In the genomic region with DNA sequence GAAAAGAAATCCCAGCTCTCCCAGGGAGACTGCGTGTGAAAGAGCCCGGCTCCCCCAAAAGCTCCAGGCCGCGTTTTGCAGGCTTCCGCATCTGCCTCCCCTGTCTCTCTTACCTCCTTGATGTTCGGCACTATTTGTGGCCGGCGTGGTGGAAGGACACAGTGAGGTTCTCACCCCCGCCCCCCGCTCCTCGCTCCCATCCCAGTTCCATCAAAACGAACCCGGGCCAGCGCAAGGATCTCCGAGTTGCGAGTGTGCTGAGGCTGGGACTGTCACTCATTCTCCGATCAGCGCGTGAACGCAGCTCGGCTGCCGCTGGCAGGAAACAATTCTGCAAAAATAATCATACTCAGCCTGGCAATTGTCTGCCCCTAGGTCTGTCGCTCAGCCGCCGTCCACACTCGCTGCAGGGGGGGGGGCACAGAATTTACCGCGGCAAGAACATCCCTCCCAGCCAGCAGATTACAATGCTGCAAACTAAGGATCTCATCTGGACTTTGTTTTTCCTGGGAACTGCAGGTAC, we compare ENCODE assay signal across 8 cellular contexts. TPM values are rescaled to one million over a fixed set of nuclear protein-coding genes. Genes with fewer than 3 reads are reported as not detected.
A peak's percentile ranks its signal among the peaks of the same experiment; 100 is the strongest.
DNase-seq lines count a peak whose midpoint lies in the region; ATAC-seq and TF ChIP-seq lines count a peak whose summit lies in the region.

A gene (plus strand): TSS at position 275 of the 523 bp plus-strand sequence.

- no peak for TF ChIP-seq CTCF in CD8-positive, alpha-beta T cell (IDR thresholded peaks at IDR 0.05)
- TF ChIP-seq CTCF in IMR-90 (conservative IDR thresholded peaks at IDR 0.05; ENCODE audit: low read depth, low read length) (no peak), body of pancreas (IDR thresholded peaks at IDR 0.05) (no peak), psoas muscle (IDR thresholded peaks at IDR 0.05) (no peak)

- no peaks in the 10 kb centered on the region for H4K20me1 ChIP-seq in IMR-90 (ENCODE audit: insufficient read depth, low read length)

- no peaks in the 10 kb centered on the region for H3K9me3 Mint-ChIP-seq in CD8-positive, alpha-beta T cell

- H4K8ac ChIP-seq in IMR-90 (ENCODE audit: low read depth in 2 of 2, low read length in 2 of 2), result no peak within 1 kb of the TSS

- H2AK9ac ChIP-seq in IMR-90 (replicated peaks; ENCODE audit: low read depth, low read length, poor library complexity), result peak within 1 kb of the TSS; percentile 71

- H2BK120ac ChIP-seq in IMR-90 (ENCODE audit: low read depth, low read length), result no peak within 1 kb of the TSS

- intact Hi-C loops in CD8-positive, alpha-beta T cell (cut with DNase I, micrococcal nuclease), result no loop called here
- intact Hi-C loops in IMR-90 (cut with micrococcal nuclease), result loop anchor here (10.0 kb wide), 1 partner anchor 666 kb away; no protein-coding TSS in a partner anchor
- intact Hi-C loops in body of pancreas (cut with DNase I), result no loop called here
- intact Hi-C loops in psoas muscle (cut with DNase I), result loop anchor here in 1 of 2 donors (10.0 kb wide), 2 partner anchors 324 to 376 kb away; no protein-coding TSS in a partner anchor

- no peak within 1 kb of the TSS for H3K23ac ChIP-seq in IMR-90 (ENCODE audit: low read depth, low read length)

- no peak for TF ChIP-seq RAD21 in IMR-90 (IDR thresholded peaks at IDR 0.05; ENCODE audit: low read length)

- no peak within 1 kb of the TSS for H3K4ac ChIP-seq in IMR-90 (ENCODE audit: low read depth, low read length)

- POLR2A ChIA-PET in CD8-positive, alpha-beta T cell (lab: Charles Lee), result no interaction called here
- POLR2A ChIA-PET in IMR-90 (lab: Charles Lee; ENCODE audit: unreplicated experiment), result no interaction called here

- H3K4me3 Mint-ChIP-seq in CD8-positive, alpha-beta T cell, result peak within 1 kb of the TSS; percentile 82

- H3K4me2 ChIP-seq in IMR-90 (ENCODE audit: low read depth, low read length), result peak within 1 kb of the TSS; percentile 83

- H3K9ac ChIP-seq in IMR-90 (ENCODE audit: low read depth, low read length), result no peak within 1 kb of the TSS
- peak within 1 kb of the TSS; percentile 61 for H3K9ac ChIP-seq in NT2/D1 (ENCODE audit: insufficient read length, low read depth)

- no peak for TF ChIP-seq POLR2A in IMR-90 (IDR thresholded peaks at IDR 0.05; ENCODE audit: low read depth, low read length)
- TF ChIP-seq POLR2A in body of pancreas (IDR thresholded peaks at IDR 0.05), result no peak

- H2BK15ac ChIP-seq in IMR-90 (ENCODE audit: low read depth, low read length), result no peak within 1 kb of the TSS

- no peak within 1 kb of the TSS for H3K56ac ChIP-seq in IMR-90 (ENCODE audit: extremely low read depth, insufficient read depth, low read length)

- H3K79me1 ChIP-seq in IMR-90 (ENCODE audit: low read depth in 1 of 2, low read length in 2 of 2), result no peaks in the 10 kb centered on the region

- no peaks in the 10 kb centered on the region for H3K4me1 ChIP-seq in CD8-positive, alpha-beta T cell (ENCODE audit: insufficient read depth, low read length)
- H3K4me1 ChIP-seq in IMR-90 (ENCODE audit: control insufficient read depth, insufficient read depth, low read length), result no peaks in the 10 kb centered on the region; the same call in 1 of the 2 replicates
- H3K4me1 ChIP-seq in NT2/D1 (ENCODE audit: insufficient read depth, insufficient read length), result no peaks in the 10 kb centered on the region
- peaks cover 30% of the 10 kb centered on the region for H3K4me1 ChIP-seq in body of pancreas
- H3K4me1 ChIP-seq in psoas muscle, result no peaks in the 10 kb centered on the region

- peak within 1 kb of the TSS; percentile 81 for H2AFZ ChIP-seq in IMR-90 (replicated peaks; ENCODE audit: low read length, poor library complexity)

- no peak within 1 kb of the TSS for H3K14ac ChIP-seq in IMR-90 (replicated peaks; ENCODE audit: low read depth, low read length)

- DNase-seq in CD8-positive, alpha-beta T cell, result peak in 3 of 7 experiments; percentile 6 to 25 (median 18)
- DNase-seq in IMR-90 (peak; percentile 23), NT2/D1 (ENCODE audit: low read depth, low spot score) (peak; percentile 93), body of pancreas (peak; percentile 29 to 67 (median 56)), iPS DF 4.7 (ENCODE audit: extremely low read depth, low spot score) (peak; percentile 75), psoas muscle (peak; percentile 73 to 78), dedifferentiated amniotic fluid mesenchymal stem cell (ENCODE audit: extremely low spot score) (no peak)

- no peak within 1 kb of the TSS for H2BK5ac ChIP-seq in IMR-90 (ENCODE audit: low read depth, low read length, poor library complexity, severe bottlenecking)

- peaks cover 16% of the 10 kb centered on the region for H3K4me1 Mint-ChIP-seq in CD8-positive, alpha-beta T cell (ENCODE audit: low read depth)

- 1% methylated on average over 12 of the region's 28 CpGs; no CpG with 5 or more reads in 1 of the 2 experiments for WGBS in IMR-90 (ENCODE audit: extremely low coverage in 2 of 2, insufficient read length in 1 of 2), 2 experiments
- 0 to 1% methylated on average over 14 to 28 of the region's 28 CpGs for WGBS in body of pancreas, 2 donors
- WGBS in psoas muscle, 3 donors, result 0 to 1% (median 1%) methylated on average over 28 of the region's 28 CpGs

- dilution Hi-C loops in IMR-90 (cut with HindIII; ENCODE audit: low sequenced_read_pairs, unreplicated experiment), result no loop called here

- CTCF ChIA-PET in CD8-positive, alpha-beta T cell (lab: Charles Lee), result no interaction called here
- CTCF ChIA-PET in IMR-90 (lab: Yijun Ruan, JAX), result interaction anchor here (0.6 kb wide), 1 partner anchor 245 kb away, joined by 11 read pairs; no protein-coding TSS in a partner anchor

- no peak within 1 kb of the TSS for H2AK5ac ChIP-seq in IMR-90 (ENCODE audit: low read depth, low read length)

- H4K5ac ChIP-seq in IMR-90 (ENCODE audit: low read depth, low read length), result no peak within 1 kb of the TSS

- no peaks in the 10 kb centered on the region for H3K9me3 ChIP-seq in CD8-positive, alpha-beta T cell (ENCODE audit: low read length)
- H3K9me3 ChIP-seq in IMR-90 (ENCODE audit: control insufficient read depth, insufficient read depth, low read length), result no peaks in the 10 kb centered on the region
- H3K9me3 ChIP-seq in NT2/D1 (ENCODE audit: insufficient read depth, low read length), result no peaks in the 10 kb centered on the region
- H3K9me3 ChIP-seq in body of pancreas, result peaks cover 0 to 3% (median 0%) of the 10 kb centered on the region in 3 donors
- H3K9me3 ChIP-seq in psoas muscle, result no peaks in the 10 kb centered on the region

- no peaks in the 10 kb centered on the region for H3K36me3 ChIP-seq in CD8-positive, alpha-beta T cell (ENCODE audit: insufficient read depth, low read length)
- H3K36me3 ChIP-seq in IMR-90 (ENCODE audit: control insufficient read depth, insufficient read depth, low read length), result no peaks in the 10 kb centered on the region
- H3K36me3 ChIP-seq in NT2/D1 (ENCODE audit: insufficient read depth, insufficient read length, low read length), result no peaks in the 10 kb centered on the region
- no peaks in the 10 kb centered on the region for H3K36me3 ChIP-seq in body of pancreas (replicated peaks in 1 of 2; ENCODE audit: insufficient read depth in 1 of 2, low read depth in 2 of 2)
- no peaks in the 10 kb centered on the region for H3K36me3 ChIP-seq in psoas muscle (ENCODE audit: insufficient read depth in 1 of 2, low read depth in 1 of 2)

- no peak within 1 kb of the TSS for H3K27ac ChIP-seq in CD8-positive, alpha-beta T cell (ENCODE audit: low read depth, low read length)
- no peak within 1 kb of the TSS for H3K27ac ChIP-seq in IMR-90 (ENCODE audit: insufficient read depth, low read length)
- no peak within 1 kb of the TSS for H3K27ac ChIP-seq in body of pancreas
- no peak within 1 kb of the TSS for H3K27ac ChIP-seq in psoas muscle

- H3K9me1 ChIP-seq in IMR-90 (ENCODE audit: insufficient read depth, low read length), result no peaks in the 10 kb centered on the region

- no peak within 1 kb of the TSS for H3K18ac ChIP-seq in IMR-90 (ENCODE audit: low read depth, low read length)

- no peak within 1 kb of the TSS for H4K91ac ChIP-seq in IMR-90 (ENCODE audit: insufficient read depth, low read depth, low read length)

- H2BK20ac ChIP-seq in IMR-90 (ENCODE audit: low read depth, low read length), result no peak within 1 kb of the TSS

- H3K27ac Mint-ChIP-seq in CD8-positive, alpha-beta T cell, result no peak within 1 kb of the TSS

- peaks cover 55% of the 10 kb centered on the region for H3K27me3 Mint-ChIP-seq in CD8-positive, alpha-beta T cell (ENCODE audit: low read depth)

- H3K4me3 ChIP-seq in CD8-positive, alpha-beta T cell (ENCODE audit: low read depth, low read length), result peak within 1 kb of the TSS; percentile 39
- H3K4me3 ChIP-seq in IMR-90 (ENCODE audit: insufficient read depth, low read depth, low read length), result peak within 1 kb of the TSS; percentile 33; the same call in 1 of the 2 replicates
- peak within 1 kb of the TSS; percentile 54 for H3K4me3 ChIP-seq in NT2/D1 (ENCODE audit: insufficient read length, low read depth)
- peak within 1 kb of the TSS; percentile 13 to 20 for H3K4me3 ChIP-seq in body of pancreas
- peak within 1 kb of the TSS; percentile 65 for H3K4me3 ChIP-seq in psoas muscle

- peaks cover 2% of the 10 kb centered on the region for H3K27me3 ChIP-seq in CD8-positive, alpha-beta T cell (ENCODE audit: insufficient read depth, low read length)
- H3K27me3 ChIP-seq in IMR-90 (ENCODE audit: control insufficient read depth, insufficient read depth, low read length) (peaks cover 32% of the 10 kb centered on the region), NT2/D1 (ENCODE audit: insufficient read depth, insufficient read length) (peaks cover 38% of the 10 kb centered on the region), body of pancreas (peaks cover 0 to 28% of the 10 kb centered on the region in 2 donors), psoas muscle (ENCODE audit: insufficient read depth in 3 of 3, low read length in 2 of 3) (peaks cover 0 to 68% (median 18%) of the 10 kb centered on the region in 3 donors)

- no peak for ATAC-seq in CD8-positive, alpha-beta T cell
- peak; percentile 32; the same call in 1 of the 2 replicates for ATAC-seq in IMR-90 (ENCODE audit: low read depth)
- peak; percentile 44 for ATAC-seq in body of pancreas
- ATAC-seq in psoas muscle, result peak; percentile 37 to 68 (median 62)
- ATAC-seq in HG03095 (IDR thresholded peaks at IDR 0.05; ENCODE audit: unreplicated experiment), result no peak

- BruUV-seq in IMR-90 (replicated peaks; lab: Mats Ljungman, UMichigan), result no TSS peak

- in situ Hi-C loops in IMR-90 (cut with MboI; ENCODE audit: low sequenced_read_pairs), result no loop called here

- H3K36me3 Mint-ChIP-seq in CD8-positive, alpha-beta T cell, result no peaks in the 10 kb centered on the region

TF ChIP-seq in IMR-90, 13 proteins besides CTCF, POLR2A, EP300 and RAD21 (continues in another document):
- no peak for TF ChIP-seq RFX5 (IDR thresholded peaks at IDR 0.05; ENCODE audit: low read depth, low read length)
- TF ChIP-seq RCOR1 (IDR thresholded peaks at IDR 0.05; ENCODE audit: insufficient replicate concordance, low read length), result no peak

RNA-seq across cellular contexts. Expression of the gene that starts here (rescaled TPM):
- total RNA-seq in CD8-positive, alpha-beta T cell, result under 1 TPM; 0.47 to 0.98 TPM
- total RNA-seq in IMR-90 (2012; rRNA removed) (0.18 TPM in 1 of 2 replicates, not detected in the other), body of pancreas (10 to 100 TPM; 10.1 to 26.0 TPM), psoas muscle (10 to 100 TPM in 2 of 4 donors, 1 to 10 TPM in 2; 3.0 to 50.3 (median 8.9) TPM)
- polyA plus RNA-seq in IMR-90 (2012; rRNA removed) (0.09 TPM in 1 of 2 replicates, not detected in the other), psoas muscle (1 to 10 TPM; 1.3 to 2.2 (median 1.5) TPM)
- polyA plus RNA-seq in IMR-90 (2012; cell fraction: cytosol; rRNA removed), result not detected in 2 replicates
- polyA plus RNA-seq in IMR-90 (2012; cell fraction: nucleus; rRNA removed; ENCODE audit: low replicate concordance), result 0.01 TPM in 1 of 2 replicates, not detected in the other

Comparison
In these comparisons a context has a peak if more than half of its experiments do, and no peak if none do; other contexts are left out.
1. Peak in DNase-seq, ATAC-seq, H3K4me3 ChIP-seq and H3K4me2 ChIP-seq in IMR-90; RNA of the gene not detected or under 1 TPM.
2. ATAC-seq: peak in body of pancreas (single experiment) and psoas muscle (4 of 4); none in CD8-positive, alpha-beta T cell (single experiment) and HG03095 (single experiment).
3. Peak in every context shown above with its lines, with median percentiles within 50 percentile points of each other: H3K4me3 ChIP-seq.